ENCODE assay signal across 14 cellular contexts in genomic region chr2:200469708-200470600, GRCh38. TPM values are rescaled to one million over a fixed set of nuclear protein-coding genes. Genes with fewer than 3 reads are reported as not detected.
DNase-seq lines count a peak whose midpoint lies in the region; ATAC-seq lines count a peak whose summit lies in the region.
"Had no signal": no experiment of that assay in that cellular context is flagged by ENCODE, and none has a peak within 500 bp of the region (broad histone marks: within the 10 kb centered on the region; RNA-seq: fewer than 3 reads in every experiment).

No MANE protein-coding gene starts in this region.

- H3K9me3 Mint-ChIP-seq in CD4-positive, CD25-positive, alpha-beta regulatory T cell, result no peaks in the 10 kb centered on the region

- H3K4me3 Mint-ChIP-seq in CD4-positive, CD25-positive, alpha-beta regulatory T cell, result no peak overlapping the region
- H3K4me3 Mint-ChIP-seq: B cell had no signal

- H3K27ac ChIP-seq in CD4-positive, CD25-positive, alpha-beta regulatory T cell (ENCODE audit: insufficient read depth, low read length, poor library complexity, severe bottlenecking), result no peak overlapping the region
- peak overlapping the region; percentile 78 for H3K27ac ChIP-seq in SJCRH30
- H3K27ac ChIP-seq: adrenal gland, Peyer's patch had no signal

- H3K9me3 ChIP-seq in CD4-positive, CD25-positive, alpha-beta regulatory T cell (ENCODE audit: control insufficient read depth in 2 of 2, low read length in 2 of 2), result no peaks in the 10 kb centered on the region
- H3K9me3 ChIP-seq in SJCRH30 (replicated peaks), result no peaks in the 10 kb centered on the region
- H3K9me3 ChIP-seq: adrenal gland, Peyer's patch had no signal

- no peaks in the 10 kb centered on the region for H3K27me3 ChIP-seq in CD4-positive, CD25-positive, alpha-beta regulatory T cell (ENCODE audit: control insufficient read depth, insufficient read depth, low read length)
- no peaks in the 10 kb centered on the region for H3K27me3 ChIP-seq in SJCRH30
- H3K27me3 ChIP-seq: adrenal gland, Peyer's patch had no signal

- H3K27ac Mint-ChIP-seq in CD4-positive, CD25-positive, alpha-beta regulatory T cell, result peak overlapping the region; percentile 27 to 39 (median 31)
- H3K27ac Mint-ChIP-seq: B cell had no signal

- H3K4me1 ChIP-seq in CD4-positive, CD25-positive, alpha-beta regulatory T cell (ENCODE audit: control insufficient read depth, insufficient read depth, low read length, poor library complexity, severe bottlenecking), result peaks cover 33% of the 10 kb centered on the region
- peaks cover 51% of the 10 kb centered on the region for H3K4me1 ChIP-seq in SJCRH30
- H3K4me1 ChIP-seq: Peyer's patch had no signal

- no peak for ATAC-seq in CD4-positive, CD25-positive, alpha-beta regulatory T cell (ENCODE audit: low read depth in 2 of 2)
- peak; percentile 33 for ATAC-seq in left ventricle myocardium superior
- no peak for ATAC-seq in GM19324 (IDR thresholded peaks at IDR 0.05; ENCODE audit: low FRiP score, unreplicated experiment)
- no peak for ATAC-seq in GM19463 (IDR thresholded peaks at IDR 0.05; ENCODE audit: unreplicated experiment)

- DNase-seq in CD4-positive, CD25-positive, alpha-beta regulatory T cell, result no peak
- DNase-seq in SJCRH30, result peak; percentile 79 to 91
- peak; percentile 51 for DNase-seq in left ventricle myocardium superior
- peak; percentile 53 for DNase-seq in occipital lobe (lab: John Stamatoyannopoulos, UW)
- DNase-seq in AG08395 (ENCODE audit: low spot score), result no peak
- no peak for DNase-seq in activated CD4-positive, CD25-positive, alpha-beta regulatory T cell (lab: John Stamatoyannopoulos, UW)
- DNase-seq: activated CD8-positive, alpha-beta memory T cell treated with anti-CD3 and anti-CD28 coated beads, Interleukin-2, amount 50 U/mL, for 48 hours; adrenal gland; GDM1; NCI-H187; Peyer's patch had no signal

- peaks cover under 1% of the 10 kb centered on the region for H3K36me3 ChIP-seq in CD4-positive, CD25-positive, alpha-beta regulatory T cell (ENCODE audit: control insufficient read depth, insufficient read depth, low read length)
- H3K36me3 ChIP-seq in SJCRH30, result peaks cover 84% of the 10 kb centered on the region

- H3K27me3 Mint-ChIP-seq in CD4-positive, CD25-positive, alpha-beta regulatory T cell, result no peaks in the 10 kb centered on the region
- H3K27me3 Mint-ChIP-seq: B cell had no signal

- H3K4me3 ChIP-seq in CD4-positive, CD25-positive, alpha-beta regulatory T cell (ENCODE audit: low read depth, low read length), result no peak overlapping the region
- no peak overlapping the region for H3K4me3 ChIP-seq in SJCRH30
- H3K4me3 ChIP-seq: adrenal gland, Peyer's patch had no signal

- peaks cover 17 to 53% (median 43%) of the 10 kb centered on the region in 4 donors for H3K4me1 Mint-ChIP-seq in CD4-positive, CD25-positive, alpha-beta regulatory T cell

- H3K36me3 Mint-ChIP-seq in CD4-positive, CD25-positive, alpha-beta regulatory T cell, result peaks cover 9% of the 10 kb centered on the region

- intact Hi-C loops in left ventricle myocardium superior (cut with micrococcal nuclease), result loop anchor here (10.0 kb wide), 1 partner anchor 245 kb away; no protein-coding TSS in a partner anchor

RNA-seq across cellular contexts. Expression of gene KCTD18, which starts 39.9 kb away (rescaled TPM):
- total RNA-seq in CD4-positive, CD25-positive, alpha-beta regulatory T cell, result 18.2 TPM
- 10 to 100 TPM; 15.4 to 18.9 (median 17.2) TPM for polyA plus RNA-seq in CD4-positive, CD25-positive, alpha-beta regulatory T cell
- 8.2 and 9.0 TPM in 2 replicates for total RNA-seq in SJCRH30 (2014; rRNA removed; shearing (Covaris generic))
- total RNA-seq in left ventricle myocardium superior, result 9.1 TPM
- 10.0 TPM for total RNA-seq in occipital lobe

RNA-seq across cellular contexts. Expression of gene SGO2, which starts 56.1 kb away (rescaled TPM):
- total RNA-seq in CD4-positive, CD25-positive, alpha-beta regulatory T cell, result 4.2 TPM
- polyA plus RNA-seq in CD4-positive, CD25-positive, alpha-beta regulatory T cell, result 1 to 10 TPM; 2.3 to 4.9 (median 2.8) TPM
- total RNA-seq in SJCRH30 (2014; rRNA removed; shearing (Covaris generic)), result 43.9 and 50.3 TPM in 2 replicates
- 0.87 TPM for total RNA-seq in left ventricle myocardium superior
- total RNA-seq in occipital lobe, result 4.8 TPM

Comparison
In these comparisons a context has a peak if more than half of its experiments do, and no peak if none do; other contexts are left out.
1. DNase-seq: peak in SJCRH30 (2 of 2), left ventricle myocardium superior (single experiment) and occipital lobe (single experiment); none in CD4-positive, CD25-positive, alpha-beta regulatory T cell (0 of 3), AG08395 (single experiment) and activated CD4-positive, CD25-positive, alpha-beta regulatory T cell (0 of 4).